Comparison of ENCODE assay signal across 11 cellular contexts in genomic region chr1:90748668-90749067, GRCh38. TPM values are rescaled to one million over a fixed set of nuclear protein-coding genes. Genes with fewer than 3 reads are reported as not detected.
"Had no signal": no experiment of that assay in that cellular context is flagged by ENCODE, and none has a peak within 500 bp of the region (broad histone marks: within the 10 kb centered on the region; RNA-seq: fewer than 3 reads in every experiment).

No MANE protein-coding gene starts in this region.

- H3K4me1 ChIP-seq: HAP-1 had no signal

- H3K9ac ChIP-seq: GM23248 had no signal

- H2AFZ ChIP-seq: GM23248 had no signal

- DNase-seq: GM23248, GOT3, H7, HFFc6, KG1 had no signal

- H3K27ac ChIP-seq: GM23248, HL-60 had no signal

- H3K4me3 ChIP-seq: GM23248, HAP-1 had no signal

- H3K36me3 ChIP-seq: HAP-1 had no signal

- H3K9me3 ChIP-seq: HAP-1 had no signal

- ATAC-seq: HCT116 had no signal

RNA-seq across cellular contexts. Expression of gene BARHL2, which starts 31.6 kb away (rescaled TPM):
- total RNA-seq: GM23248, H4, H7, HFFc6, HT1080 had no signal
- polyA plus RNA-seq: GM23248, IgD-negative memory B cell had no signal
